ENCODE assay signal across 21 cellular contexts in genomic region chr12:121960541-121960940, GRCh38. TPM values are rescaled to one million over a fixed set of nuclear protein-coding genes. Genes with fewer than 3 reads are reported as not detected.
DNase-seq lines count a peak whose midpoint lies in the region; FAIRE-seq and TF ChIP-seq lines count a peak whose summit lies in the region.
"Had no signal": no experiment of that assay in that cellular context is flagged by ENCODE, and none has a peak within 500 bp of the region (broad histone marks: within the 10 kb centered on the region; RNA-seq: fewer than 3 reads in every experiment).

No MANE protein-coding gene starts in this region.

- H3K4me1 ChIP-seq in H9 (ENCODE audit: insufficient read depth, low read length) = peaks cover 3% of the 10 kb centered on the region; the same call in 1 of the 2 replicates

- no peak overlapping the region for H3K4me2 ChIP-seq in H9 (ENCODE audit: insufficient read depth, insufficient read length, low read length)
- H3K4me2 ChIP-seq: A549 had no signal

- H2BK12ac ChIP-seq in H9 (ENCODE audit: insufficient read length, low read depth, low read length) = no peak overlapping the region

- no peak for TF ChIP-seq CTCF in GM10248 (IDR thresholded peaks at IDR 0.05; ENCODE audit: control extremely low read depth, extremely low read depth, low read depth, missing control alignments)
- no peak for TF ChIP-seq CTCF in H9 (conservative IDR thresholded peaks at IDR 0.05)
- TF ChIP-seq CTCF in bronchial epithelial cell (IDR thresholded peaks at IDR 0.05; ENCODE audit: insufficient read depth, low read length, severe bottlenecking) = no peak
- no peak for TF ChIP-seq CTCF in neural crest cell (conservative IDR thresholded peaks at IDR 0.05)

- no CpG with 5 or more reads among the region's 7 CpGs for WGBS in H9 (ENCODE audit: extremely low coverage, insufficient read length, low lambda C conversion rate)

- no peak overlapping the region for H4K5ac ChIP-seq in H9 (ENCODE audit: insufficient read length, low read depth, low read length)

- no peak overlapping the region for H3K9ac ChIP-seq in H9 (ENCODE audit: extremely low read depth, insufficient read length, low read length)

- H3K9me3 ChIP-seq in H9 (ENCODE audit: control insufficient read depth, low read depth, low read length) = no peaks in the 10 kb centered on the region
- H3K9me3 ChIP-seq: A549, HAP-1 had no signal

- no peak overlapping the region for H2AFZ ChIP-seq in H9 (ENCODE audit: low read length)

- no peak overlapping the region for H3K4me3 ChIP-seq in bronchial epithelial cell (ENCODE audit: low read depth, low read length)
- H3K4me3 ChIP-seq: A549, HAP-1 had no signal

- no peaks in the 10 kb centered on the region for H3K79me2 ChIP-seq in H9 (ENCODE audit: insufficient read depth, low read length)

- no peak overlapping the region for H3K23ac ChIP-seq in H9 (ENCODE audit: insufficient read length, low read depth, low read length)

- H3K79me1 ChIP-seq in H9 (ENCODE audit: insufficient read depth, low read depth, low read length, poor library complexity, severe bottlenecking) = no peaks in the 10 kb centered on the region

- H3K23me2 ChIP-seq in H9 (ENCODE audit: insufficient read length, low read depth, low read length, poor library complexity, severe bottlenecking) = no peaks in the 10 kb centered on the region

- H4K91ac ChIP-seq in H9 (ENCODE audit: insufficient read length, low read depth, low read length) = no peak overlapping the region

- H3K56ac ChIP-seq in H9 (ENCODE audit: insufficient read length, low read depth, low read length) = no peak overlapping the region

- no peak overlapping the region for H3K18ac ChIP-seq in H9 (ENCODE audit: insufficient read length, low read depth, low read length)

- CTCF ChIA-PET in GM10248 (lab: Yijun Ruan, JAX) = interaction anchor here (1.1 kb wide), 1 partner anchor 394 kb away, joined by 3 read pairs; no protein-coding TSS in a partner anchor

- peaks cover 22% of the 10 kb centered on the region for H3K36me3 ChIP-seq in bronchial epithelial cell (ENCODE audit: control insufficient read depth, insufficient read depth, low read length)
- H3K36me3 ChIP-seq: HAP-1 had no signal

- H2BK120ac ChIP-seq in H9 (ENCODE audit: low read depth, low read length, poor library complexity, severe bottlenecking) = no peak overlapping the region

- H3K9me3 Mint-ChIP-seq in H9 (no peaks in the 10 kb centered on the region), neural crest cell (no peaks in the 10 kb centered on the region)
- H3K9me3 Mint-ChIP-seq: CD4-positive, alpha-beta memory T cell; HFFc6 had no signal

- no peaks in the 10 kb centered on the region; the same call in 1 of the 2 replicates for H3K27me3 Mint-ChIP-seq in H9 (ENCODE audit: low read depth)
- H3K27me3 Mint-ChIP-seq in neural crest cell (ENCODE audit: low read depth) = no peaks in the 10 kb centered on the region

- DNase-seq in GM10248 (ENCODE audit: extremely low spot score) (peak; percentile 6), H9 (no peak), bronchial epithelial cell (ENCODE audit: low read depth) (no peak), neural crest cell (ENCODE audit: low read depth, low spot score) (no peak), ureter (ENCODE audit: low spot score) (no peak), LoVo (ENCODE audit: low spot score) (no peak), NCI-H1436 treated with DMSO at 0.1 percent for 48 hours (lab: John Stamatoyannopoulos, UW) (no peak), superior temporal gyrus (ENCODE audit: extremely low spot score) (no peak)
- DNase-seq: 8988T; ACHN; C1 segment of cervical spinal cord; Calu3; CD4-positive, alpha-beta memory T cell; COR-L47; DMS53; DMS79 treated with DMSO at 0.1 percent for 48 hours; GF-D8; HFFc6 had no signal

- no peak overlapping the region for H4K8ac ChIP-seq in H9 (replicated peaks; ENCODE audit: insufficient read length, low read depth, low read length)

- H3K36me3 Mint-ChIP-seq in H9 (ENCODE audit: insufficient read depth in 1 of 3, low read depth in 3 of 3) = no peaks in the 10 kb centered on the region
- H3K36me3 Mint-ChIP-seq in neural crest cell (ENCODE audit: low read depth) = no peaks in the 10 kb centered on the region
- H3K36me3 Mint-ChIP-seq: CD4-positive, alpha-beta memory T cell had no signal

- H2AK5ac ChIP-seq in H9 (ENCODE audit: insufficient read length, low read length) = no peak overlapping the region

- H3K27me3 ChIP-seq in H9 (ENCODE audit: insufficient read depth, low read length) = no peaks in the 10 kb centered on the region
- no peaks in the 10 kb centered on the region for H3K27me3 ChIP-seq in bronchial epithelial cell (ENCODE audit: control insufficient read depth, insufficient read depth, low read length)

- H3T11ph ChIP-seq in H9 (ENCODE audit: low read length) = no peak overlapping the region

- no peak overlapping the region for H3K4ac ChIP-seq in H9 (ENCODE audit: low read depth, low read length)

- no peak overlapping the region for H3K4me3 Mint-ChIP-seq in H9
- no peak overlapping the region for H3K4me3 Mint-ChIP-seq in neural crest cell
- H3K4me3 Mint-ChIP-seq: CD4-positive, alpha-beta memory T cell; HFFc6 had no signal

- H2BK5ac ChIP-seq in H9 (ENCODE audit: insufficient read length, low read length) = no peak overlapping the region

- no peak overlapping the region for H3K14ac ChIP-seq in H9 (ENCODE audit: insufficient read depth, low read length)

- POLR2A ChIA-PET in GM10248 (lab: Yijun Ruan, JAX) = no interaction called here

- peak; percentile 50 for FAIRE-seq in bronchial epithelial cell (lab: Jason Lieb, UNC)
- FAIRE-seq: A549, GM12892 had no signal

- no peak overlapping the region for H2BK20ac ChIP-seq in H9 (ENCODE audit: low read depth, low read length, poor library complexity, severe bottlenecking)

- H3K27ac Mint-ChIP-seq in H9 = peak overlapping the region in 2 of 3 experiments; percentile 13 to 40; a peak in 3 of 7 replicates
- H3K27ac Mint-ChIP-seq in neural crest cell (ENCODE audit: unreplicated experiment) = peak overlapping the region; percentile 29
- H3K27ac Mint-ChIP-seq: CD4-positive, alpha-beta memory T cell; HFFc6 had no signal

- no peaks in the 10 kb centered on the region for H4K20me1 ChIP-seq in H9 (ENCODE audit: control insufficient read depth, insufficient read depth, insufficient read length)

- peaks cover 24 to 26% of the 10 kb centered on the region in 2 experiments for H3K4me1 Mint-ChIP-seq in H9
- H3K4me1 Mint-ChIP-seq in neural crest cell = no peaks in the 10 kb centered on the region
- H3K4me1 Mint-ChIP-seq: CD4-positive, alpha-beta memory T cell had no signal

- H2BK15ac ChIP-seq in H9 (ENCODE audit: low read depth, low read length) = no peak overlapping the region

- no peak overlapping the region for H3K27ac ChIP-seq in H9 (ENCODE audit: insufficient read length, low read depth, low read length)
- H3K27ac ChIP-seq: A549 had no signal

RNA-seq across cellular contexts. Expression of gene CFAP251, which starts 42.1 kb away (rescaled TPM):
- total RNA-seq in H9 (2021) (0.81 and 0.97 TPM in 2 replicates), bronchial epithelial cell (13.7 and 13.8 TPM in 2 replicates), neural crest cell (1.6 and 2.0 TPM in 2 replicates), ureter (3.9 TPM)
